Comparison of ENCODE assay signal across 8 cellular contexts in the genomic region with DNA sequence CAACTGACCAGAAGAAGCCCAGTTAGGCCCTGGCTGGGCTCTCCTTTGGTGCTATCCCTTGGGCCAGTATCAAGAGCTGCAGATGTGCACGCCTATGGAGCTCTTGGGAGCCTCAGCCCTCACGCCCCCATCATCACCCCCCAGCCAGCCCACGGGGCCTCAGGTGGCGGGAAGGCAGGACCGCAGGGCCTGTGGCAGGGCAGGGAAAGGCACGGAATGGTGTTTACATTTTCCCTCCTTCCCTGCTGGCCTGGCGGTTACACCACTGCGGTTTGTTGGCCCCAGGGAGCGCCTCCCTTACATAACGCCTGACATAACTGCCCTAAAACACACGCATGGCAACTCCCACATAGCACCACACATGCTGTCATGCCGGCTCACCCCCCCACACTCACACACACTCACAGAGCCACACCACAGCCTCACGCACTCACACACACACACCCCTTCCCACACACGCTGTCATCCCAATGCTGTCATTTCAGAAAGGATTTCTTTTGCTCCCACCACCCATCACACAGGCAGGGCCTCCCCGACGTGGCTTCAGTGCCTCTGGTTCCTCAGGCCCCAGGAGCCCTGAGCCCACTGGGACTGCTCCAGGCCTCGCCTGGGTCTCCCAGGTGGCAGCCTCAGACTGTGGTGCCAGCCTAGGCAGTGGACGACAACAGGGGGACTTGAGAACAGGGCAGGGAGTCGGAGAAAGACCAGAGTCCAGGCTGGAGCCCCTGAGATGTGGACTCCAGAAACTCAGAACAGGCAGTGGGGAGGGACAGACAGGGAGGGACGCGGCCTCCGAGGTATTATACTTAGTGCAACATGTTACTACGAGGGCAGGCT. TPM values are rescaled to one million over a fixed set of nuclear protein-coding genes. Genes with fewer than 3 reads are reported as not detected.
A peak's percentile ranks its signal among the peaks of the same experiment; 100 is the strongest.
DNase-seq lines count a peak whose midpoint lies in the region; ATAC-seq and TF ChIP-seq lines count a peak whose summit lies in the region.

No MANE protein-coding gene starts in this region.

- ATAC-seq in HG03432 (IDR thresholded peaks at IDR 0.05; ENCODE audit: unreplicated experiment) (no peak), GM21723 (IDR thresholded peaks at IDR 0.05; ENCODE audit: unreplicated experiment) (no peak)

- peak overlapping the region; percentile 25 for H3K27ac ChIP-seq in urinary bladder (ENCODE audit: low read depth)

- WGBS in urinary bladder, result 51% methylated on average over 23 of the region's 23 CpGs

- peak overlapping the region; percentile 31 for H3K27ac Mint-ChIP-seq in mesothelial cell of epicardium

- no peaks in the 10 kb centered on the region for H3K4me1 ChIP-seq in urinary bladder (ENCODE audit: insufficient read depth)

- no peaks in the 10 kb centered on the region for H3K36me3 ChIP-seq in urinary bladder (ENCODE audit: insufficient read depth)

- DNase-seq in activated T-cell treated with anti-CD3 and anti-CD28 coated beads, Interleukin-2, amount 50 U/mL, for 48 hours, result peak; percentile 54 to 62
- no peak for DNase-seq in activated T-cell treated with anti-CD3 and anti-CD28 coated beads, Interleukin-2, amount 50 U/mL, for 1 hour
- DNase-seq in astrocyte of the hippocampus (ENCODE audit: low read depth, low spot score) (peak; percentile 26), mesothelial cell of epicardium (ENCODE audit: low spot score in 2 of 2, unreplicated experiment in 2 of 2) (no peak), ecto neural progenitor cell (ENCODE audit: low spot score) (no peak)

- no peaks in the 10 kb centered on the region for H3K27me3 Mint-ChIP-seq in mesothelial cell of epicardium (ENCODE audit: low read depth)

- H3K9me3 Mint-ChIP-seq in mesothelial cell of epicardium, result no peaks in the 10 kb centered on the region

- no peaks in the 10 kb centered on the region for H3K36me3 Mint-ChIP-seq in mesothelial cell of epicardium

- H3K4me1 Mint-ChIP-seq in mesothelial cell of epicardium, result peaks cover 10% of the 10 kb centered on the region

- no peak overlapping the region for H3K4me3 ChIP-seq in urinary bladder (ENCODE audit: low read depth, low read length)

- no peak for TF ChIP-seq CTCF in mesothelial cell of epicardium (IDR thresholded peaks at IDR 0.05; ENCODE audit: unreplicated experiment)

- H3K4me3 Mint-ChIP-seq in mesothelial cell of epicardium, result no peak overlapping the region

RNA-seq across cellular contexts. Expression of a gene that starts 15.7 kb away (rescaled TPM):
- 93.6 to 100 TPM (median 98.3 TPM) in 3 replicates for total RNA-seq in mesothelial cell of epicardium
- 54.8 TPM for total RNA-seq in urinary bladder
- 145 TPM for polyA plus RNA-seq in urinary bladder

Comparison
In these comparisons a context has a peak if more than half of its experiments do, and no peak if none do; other contexts are left out.
1. DNase-seq: peak in activated T-cell treated with anti-CD3 and anti-CD28 coated beads, Interleukin-2, amount 50 U/mL, for 48 hours (2 of 2) and astrocyte of the hippocampus (single experiment); none in activated T-cell treated with anti-CD3 and anti-CD28 coated beads, Interleukin-2, amount 50 U/mL, for 1 hour (single experiment), mesothelial cell of epicardium (0 of 2) and ecto neural progenitor cell (single experiment).